Comparison of ENCODE assay signal across 19 cellular contexts in genomic region chr12:88834226-88834625, GRCh38.
"Had no signal": no experiment of that assay in that cellular context is flagged by ENCODE, and none has a peak within 500 bp of the region (broad histone marks: within the 10 kb centered on the region; RNA-seq: fewer than 3 reads in every experiment).

No MANE protein-coding gene starts in this region.

- ATAC-seq: activated naive CD8-positive, alpha-beta T cell treated with anti-CD3 and anti-CD28 coated beads, Interleukin-2, amount 50 U/mL, for 24 hours; effector memory CD8-positive, alpha-beta T cell; stimulated activated memory B cell treated with anti-CD40 and anti-IgM and Interleukin-4, amounts not matched to agents 10 μg/mL and 1 μg/mL and 100 μg/mL, for 72 hours had no signal

- H3K36me3 ChIP-seq: lower lobe of right lung, neutrophil, right atrium auricular region, spleen had no signal

- DNase-seq: activated CD4-positive, alpha-beta T cell treated with anti-CD3 and anti-CD28 coated beads, Interleukin-2, amount 10 ng/mL, durations not matched to agents 7 days and 5 days; activated CD4-positive, CD25-positive, alpha-beta regulatory T cell; activated CD8-positive, alpha-beta memory T cell treated with anti-CD3 and anti-CD28 coated beads for 24 hours; activated naive CD4-positive, alpha-beta T cell treated with Interleukin-2 at 50 U/mL for 16 hours; activated naive CD8-positive, alpha-beta T cell treated with anti-CD3 and anti-CD28 coated beads, Interleukin-2, amount 50 U/mL, for 24 hours; effector memory CD8-positive, alpha-beta T cell; hippocampal formation; lower lobe of right lung; midbrain; naive B cell; posterior cingulate gyrus; spleen; stimulated activated CD4-positive, alpha-beta T cell treated with anti-CD3 and anti-CD28 coated beads, Interleukin-1b, Interleukin-23, amount 100 ng/mL, for 48 hours; substantia nigra; T-helper 2 cell; trophoblast cell had no signal

- H3K27me3 ChIP-seq: neutrophil, right atrium auricular region, spleen had no signal

- H3K27ac ChIP-seq: lower lobe of right lung, neutrophil, right atrium auricular region, spleen had no signal

- H3K4me1 ChIP-seq: lower lobe of right lung, right atrium auricular region, spleen had no signal

- H3K4me3 ChIP-seq: lower lobe of right lung, right atrium auricular region, spleen had no signal

- H3K9me3 ChIP-seq: neutrophil had no signal
